9 cellular contexts compared by ENCODE assay signal in genomic region chr12:47744005-47744651, GRCh38. TPM values are rescaled to one million over a fixed set of nuclear protein-coding genes. Genes with fewer than 3 reads are reported as not detected.
DNase-seq lines count a peak whose midpoint lies in the region; ATAC-seq and TF ChIP-seq lines count a peak whose summit lies in the region.
"Had no signal": no experiment of that assay in that cellular context is flagged by ENCODE, and none has a peak within 500 bp of the region (broad histone marks: within the 10 kb centered on the region; RNA-seq: fewer than 3 reads in every experiment).

No MANE protein-coding gene starts in this region.

- ATAC-seq in CD4-positive, CD25-positive, alpha-beta regulatory T cell (ENCODE audit: low read depth in 2 of 2), result peak; percentile 43 to 49
- ATAC-seq in HG02588 (IDR thresholded peaks at IDR 0.05; ENCODE audit: unreplicated experiment) (no peak), HG03354 (IDR thresholded peaks at IDR 0.05; ENCODE audit: poor library complexity, severe bottlenecking, unreplicated experiment) (no peak), GM21786 (IDR thresholded peaks at IDR 0.05; ENCODE audit: unreplicated experiment) (no peak)

- H3K27ac ChIP-seq in CD4-positive, CD25-positive, alpha-beta regulatory T cell (ENCODE audit: insufficient read depth, low read length, poor library complexity, severe bottlenecking), result no peak overlapping the region
- peak overlapping the region; percentile 48 for H3K27ac ChIP-seq in cingulate gyrus (ENCODE audit: low read depth, low read length)
- peak overlapping the region; percentile 99 for H3K27ac ChIP-seq in parathyroid adenoma
- H3K27ac ChIP-seq: epithelial cell of prostate had no signal

- no peak overlapping the region for H2AFZ ChIP-seq in parathyroid adenoma

- H3K4me1 Mint-ChIP-seq in CD4-positive, CD25-positive, alpha-beta regulatory T cell, result peaks cover 0 to 41% (median 8%) of the 10 kb centered on the region in 4 donors

- no peak overlapping the region for H3K4me3 Mint-ChIP-seq in CD4-positive, CD25-positive, alpha-beta regulatory T cell

- H3K27ac Mint-ChIP-seq in CD4-positive, CD25-positive, alpha-beta regulatory T cell, result no peak overlapping the region

- no peaks in the 10 kb centered on the region for H3K36me3 ChIP-seq in CD4-positive, CD25-positive, alpha-beta regulatory T cell (ENCODE audit: control insufficient read depth, insufficient read depth, low read length)
- no peaks in the 10 kb centered on the region for H3K36me3 ChIP-seq in parathyroid adenoma (ENCODE audit: control insufficient read depth, insufficient read depth, low read length)

- no peak for TF ChIP-seq POLR2A in NB4 (IDR thresholded peaks at IDR 0.05; ENCODE audit: extremely low read depth, insufficient read length)

- peak; percentile 48 to 66 (median 60) for DNase-seq in CD4-positive, CD25-positive, alpha-beta regulatory T cell
- DNase-seq in NB4 (ENCODE audit: low read depth), result no peak
- DNase-seq in activated CD4-positive, CD25-positive, alpha-beta regulatory T cell treated with anti-CD3 and anti-CD28 coated beads, Interleukin-2, amount 50 U/mL, for 72 hours, result peak; percentile 53

- peak; percentile 42 for TF ChIP-seq CTCF in NB4 (IDR thresholded peaks at IDR 0.05; ENCODE audit: low read depth, low read length)
- peak; percentile 89 for TF ChIP-seq CTCF in parathyroid adenoma (IDR thresholded peaks at IDR 0.05)

- H3K79me2 ChIP-seq in parathyroid adenoma, result peaks cover 6% of the 10 kb centered on the region

- no peaks in the 10 kb centered on the region for H3K9me3 ChIP-seq in CD4-positive, CD25-positive, alpha-beta regulatory T cell (ENCODE audit: control insufficient read depth in 2 of 2, low read length in 2 of 2)
- no peaks in the 10 kb centered on the region for H3K9me3 ChIP-seq in parathyroid adenoma (ENCODE audit: control insufficient read depth, low read length)

- H3K4me3 ChIP-seq in CD4-positive, CD25-positive, alpha-beta regulatory T cell (ENCODE audit: low read depth, low read length), result no peak overlapping the region
- H3K4me3 ChIP-seq in NB4 (ENCODE audit: low read depth, low read length) (no peak overlapping the region), parathyroid adenoma (ENCODE audit: low read depth, low read length) (no peak overlapping the region)

- peaks cover 12% of the 10 kb centered on the region for H3K4me1 ChIP-seq in CD4-positive, CD25-positive, alpha-beta regulatory T cell (ENCODE audit: control insufficient read depth, insufficient read depth, low read length, poor library complexity, severe bottlenecking)
- H3K4me1 ChIP-seq in parathyroid adenoma, result peaks cover 38% of the 10 kb centered on the region

- no peaks in the 10 kb centered on the region for H3K36me3 Mint-ChIP-seq in CD4-positive, CD25-positive, alpha-beta regulatory T cell

- H3K27me3 ChIP-seq in CD4-positive, CD25-positive, alpha-beta regulatory T cell (ENCODE audit: control insufficient read depth, insufficient read depth, low read length), result no peaks in the 10 kb centered on the region
- no peaks in the 10 kb centered on the region for H3K27me3 ChIP-seq in parathyroid adenoma (ENCODE audit: control insufficient read depth, insufficient read depth, low read length)

- H3K9me3 Mint-ChIP-seq in CD4-positive, CD25-positive, alpha-beta regulatory T cell, result no peaks in the 10 kb centered on the region

- H3K4me2 ChIP-seq in parathyroid adenoma (ENCODE audit: low read length), result no peak overlapping the region

- H3K9ac ChIP-seq in parathyroid adenoma, result peak overlapping the region; percentile 10

- peaks cover 6% of the 10 kb centered on the region for H3K27me3 Mint-ChIP-seq in CD4-positive, CD25-positive, alpha-beta regulatory T cell

RNA-seq across cellular contexts. Expression of gene RAPGEF3, which starts 14.6 kb away (rescaled TPM):
- 0.79 TPM for total RNA-seq in CD4-positive, CD25-positive, alpha-beta regulatory T cell
- polyA plus RNA-seq in CD4-positive, CD25-positive, alpha-beta regulatory T cell, result under 1 TPM in 2 of 4 donors, not detected in 2; 0.10 to 0.14 TPM

RNA-seq across cellular contexts. Expression of gene ENDOU, which starts 18.8 kb away (rescaled TPM):
- total RNA-seq in CD4-positive, CD25-positive, alpha-beta regulatory T cell, result not detected
- under 1 TPM in 1 of 4 donors, not detected in 3; 0.45 TPM for polyA plus RNA-seq in CD4-positive, CD25-positive, alpha-beta regulatory T cell

RNA-seq across cellular contexts. Expression of gene SLC48A1, which starts 28.9 kb away (rescaled TPM):
- 4.9 TPM for total RNA-seq in CD4-positive, CD25-positive, alpha-beta regulatory T cell
- polyA plus RNA-seq in CD4-positive, CD25-positive, alpha-beta regulatory T cell, result 10 to 100 TPM in 1 of 4 donors, 1 to 10 TPM in 3; 7.3 to 12.7 (median 8.7) TPM

RNA-seq across cellular contexts. Expression of gene RPAP3, which starts 38.3 kb away (rescaled TPM):
- total RNA-seq in CD4-positive, CD25-positive, alpha-beta regulatory T cell, result 34.5 TPM
- polyA plus RNA-seq in CD4-positive, CD25-positive, alpha-beta regulatory T cell, result 10 to 100 TPM; 31.5 to 40.2 (median 32.8) TPM

Comparison
In these comparisons a context has a peak if more than half of its experiments do, and no peak if none do; other contexts are left out.
1. ATAC-seq: peak in CD4-positive, CD25-positive, alpha-beta regulatory T cell (2 of 2); none in HG02588 (single experiment), HG03354 (single experiment) and GM21786 (single experiment).